ENCODE assay signal across 10 cellular contexts in the genomic region with DNA sequence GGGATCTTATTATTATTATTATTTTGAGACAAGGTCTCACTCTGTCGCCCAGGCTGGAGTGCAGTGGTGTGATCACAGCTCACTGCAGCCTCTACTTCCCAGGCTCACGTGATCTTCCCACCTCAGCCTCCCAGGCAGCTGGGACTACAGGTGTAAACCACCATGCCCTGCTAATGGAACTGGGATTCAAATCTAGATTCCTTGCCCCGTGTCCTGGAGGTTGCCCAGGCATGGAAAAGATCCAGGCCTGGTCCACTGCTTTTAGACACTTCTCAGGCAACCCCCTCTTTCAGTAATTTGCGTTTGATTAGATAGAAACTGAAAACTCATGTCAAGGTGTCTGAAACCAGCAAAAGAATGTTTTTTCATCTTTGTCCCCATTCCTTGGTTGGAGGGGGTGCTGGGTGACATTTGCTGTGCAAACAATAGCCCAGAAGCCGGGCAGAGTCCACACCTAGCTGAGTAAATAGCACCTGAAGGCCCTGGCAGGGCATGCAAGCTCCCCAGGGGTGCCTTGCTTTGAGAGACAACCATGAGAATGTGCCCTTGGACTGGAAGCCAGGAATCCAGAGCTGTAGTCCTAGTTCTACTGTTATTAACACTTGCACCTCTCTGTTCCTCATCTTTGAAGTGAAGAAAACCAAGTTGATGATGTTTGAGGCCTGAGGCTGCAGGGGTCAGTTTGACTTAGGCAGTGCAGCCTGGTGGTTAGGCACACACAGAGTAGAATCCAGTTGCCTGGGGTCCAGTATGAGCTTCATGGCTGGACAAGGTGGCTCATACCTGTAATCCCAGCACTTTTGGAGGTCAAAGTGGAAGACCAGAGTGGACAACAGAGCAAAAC. TPM values are rescaled to one million over a fixed set of nuclear protein-coding genes. Genes with fewer than 3 reads are reported as not detected.
DNase-seq lines count a peak whose midpoint lies in the region; ATAC-seq, FAIRE-seq and TF ChIP-seq lines count a peak whose summit lies in the region.
"Had no signal": no experiment of that assay in that cellular context is flagged by ENCODE, and none has a peak within 500 bp of the region (broad histone marks: within the 10 kb centered on the region; RNA-seq: fewer than 3 reads in every experiment).

No MANE protein-coding gene starts in this region.

- H3F3A ChIP-seq in GM23248 (ENCODE audit: insufficient read depth), result no peaks in the 10 kb centered on the region

- DNase-seq in GM12891 (ENCODE audit: insufficient read length, low spot score), result no peak
- DNase-seq in WTC11 (ENCODE audit: low spot score), result no peak
- DNase-seq in iPS-NIHi11 (ENCODE audit: low spot score), result no peak
- no peak for DNase-seq in hypothalamus (lab: John Stamatoyannopoulos, UW)
- no peak for DNase-seq in GM23248
- no peak for DNase-seq in activated T-cell treated with anti-CD3 and anti-CD28 coated beads for 4 hours
- DNase-seq: occipital lobe had no signal

- H3K79me2 ChIP-seq in parathyroid adenoma (no peaks in the 10 kb centered on the region), GM23248 (ENCODE audit: insufficient read depth) (no peaks in the 10 kb centered on the region)

- ATAC-seq in GM21390 (IDR thresholded peaks at IDR 0.05; ENCODE audit: unreplicated experiment) (peak; percentile 57), WTC11 (no peak)

- TF ChIP-seq CTCF in WTC11 (IDR thresholded peaks at IDR 0.05), result no peak
- no peak for TF ChIP-seq CTCF in parathyroid adenoma (IDR thresholded peaks at IDR 0.05)

- H3K9me3 ChIP-seq in parathyroid adenoma (ENCODE audit: control insufficient read depth, low read length), result no peaks in the 10 kb centered on the region
- H3K9me3 ChIP-seq in GM23248 (ENCODE audit: low read depth), result no peaks in the 10 kb centered on the region

- 71 to 76% methylated on average over 5 of the region's 5 CpGs for WGBS in GM23248 (ENCODE audit: low coverage in 1 of 2, low lambda C conversion rate in 2 of 2, missing lambda C conversion rate in 2 of 2), 2 experiments

- H3K27me3 ChIP-seq in parathyroid adenoma (ENCODE audit: control insufficient read depth, insufficient read depth, low read length), result no peaks in the 10 kb centered on the region
- no peaks in the 10 kb centered on the region for H3K27me3 ChIP-seq in GM23248 (replicated peaks; ENCODE audit: insufficient read depth)

- H3K27me3 Mint-ChIP-seq in WTC11 (ENCODE audit: low read depth), result no peaks in the 10 kb centered on the region

- peak overlapping the region; percentile 59 for H3K4me2 ChIP-seq in parathyroid adenoma (ENCODE audit: low read length)
- H3K4me2 ChIP-seq in GM23248 (ENCODE audit: unreplicated experiment), result no peak overlapping the region

- 0 out of 2 replicates have a peak, but pooled peaks cover 2% of the 10 kb centered on the region for H3K36me3 Mint-ChIP-seq in WTC11

- in situ Hi-C loops in GM23248 (cut with MboI), result loop anchor here (10.0 kb wide), 2 partner anchors 215 to 795 kb away; no protein-coding TSS in a partner anchor

- no peak for TF ChIP-seq POLR2A in GM12891 (IDR thresholded peaks at IDR 0.05; ENCODE audit: low read depth, low read length)

- H4K20me1 ChIP-seq in GM23248 (ENCODE audit: insufficient read depth), result no peaks in the 10 kb centered on the region

- H3K9ac ChIP-seq in parathyroid adenoma (no peak overlapping the region), GM23248 (no peak overlapping the region)

- POLR2A ChIA-PET in WTC11 (lab: Charles Lee), result interaction anchor here (0.5 to 2.0 kb wide), 2 partner anchors 19 to 229 kb away, joined by 7 to 9 read pairs; partner anchors contain the start of gene XBP1

- FAIRE-seq in GM12891 (lab: Jason Lieb, UNC), result peak; percentile 9
- FAIRE-seq: TTC549 had no signal

- no peaks in the 10 kb centered on the region for H3K9me2 ChIP-seq in GM23248 (ENCODE audit: insufficient read depth)

- H3K4me1 ChIP-seq in parathyroid adenoma, result peaks cover 42% of the 10 kb centered on the region
- H3K4me1 ChIP-seq in GM23248 (ENCODE audit: insufficient read depth), result no peaks in the 10 kb centered on the region

- no peaks in the 10 kb centered on the region for H3K9me3 Mint-ChIP-seq in WTC11

- CTCF ChIA-PET in WTC11 (lab: Charles Lee), result interaction anchor here (1.1 to 1.3 kb wide), 3 partner anchors 10 to 335 kb away, joined by 5 to 7 read pairs (median 7); no protein-coding TSS in a partner anchor

- peaks cover 25% of the 10 kb centered on the region for H3K4me1 Mint-ChIP-seq in WTC11

- H3K36me3 ChIP-seq in parathyroid adenoma (ENCODE audit: control insufficient read depth, insufficient read depth, low read length) (no peaks in the 10 kb centered on the region), GM23248 (ENCODE audit: low read depth) (no peaks in the 10 kb centered on the region)

- H2AFZ ChIP-seq in parathyroid adenoma, result no peak overlapping the region
- H2AFZ ChIP-seq in GM23248, result no peak overlapping the region

- H3K27ac Mint-ChIP-seq in WTC11, result peak overlapping the region; percentile 68

- peak overlapping the region; percentile 98 for H3K27ac ChIP-seq in parathyroid adenoma
- H3K27ac ChIP-seq in GM23248, result no peak overlapping the region

- H3K4me3 ChIP-seq in parathyroid adenoma (ENCODE audit: low read depth, low read length) (no peak overlapping the region), GM23248 (no peak overlapping the region)

- no peak overlapping the region for H3K4me3 Mint-ChIP-seq in WTC11

TF ChIP-seq in GM12891, 5 proteins besides CTCF, POLR2A, EP300 and RAD21:
- TF ChIP-seq TAF1 (IDR thresholded peaks at IDR 0.05; ENCODE audit: low read depth, low read length) (no peak), SPI1 (IDR thresholded peaks at IDR 0.05; ENCODE audit: low read depth, low read length) (peak; percentile 56; the same call in 1 of the 2 replicates)

TF ChIP-seq in WTC11, 78 proteins besides CTCF, POLR2A, EP300 and RAD21 (continues in another document):
- TF ChIP-seq, protein P1, sequence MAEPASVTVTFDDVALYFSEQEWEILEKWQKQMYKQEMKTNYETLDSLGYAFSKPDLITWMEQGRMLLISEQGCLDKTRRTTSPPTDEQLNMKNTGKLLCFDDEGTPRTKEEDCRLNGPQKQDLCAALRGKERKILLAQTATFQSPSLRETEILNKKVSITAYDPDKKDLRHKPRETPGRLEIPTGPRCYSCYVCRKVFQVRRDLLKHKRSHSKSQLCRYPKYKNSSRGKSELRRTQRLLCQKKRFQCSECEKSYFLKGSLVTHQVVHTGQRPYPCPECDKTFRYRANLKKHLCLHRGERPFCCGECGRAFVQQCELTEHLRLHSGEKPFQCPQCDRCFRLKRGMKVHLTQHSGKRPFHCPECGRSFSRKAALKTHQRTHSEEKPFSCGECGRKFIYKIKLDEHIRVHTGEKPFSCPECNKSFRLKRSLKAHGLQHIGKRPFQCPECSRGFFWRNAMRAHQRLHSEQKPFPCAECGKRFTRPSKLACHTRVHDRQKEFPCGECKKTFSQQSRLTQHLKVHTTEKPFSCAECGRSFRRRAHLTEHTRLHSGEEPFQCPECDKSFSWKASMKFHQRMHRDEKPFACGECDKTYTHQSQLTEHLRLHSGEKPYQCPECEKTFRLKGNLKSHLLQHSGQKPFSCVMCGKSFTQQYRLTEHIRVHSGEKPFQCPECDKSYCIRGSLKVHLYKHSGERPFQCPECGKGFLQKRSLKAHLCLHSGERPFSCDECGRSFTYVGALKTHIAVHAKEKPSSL (CRISPR knock-in tag; conservative IDR thresholded peaks at IDR 0.05), result no peak
- no peak for TF ChIP-seq ZNF281 (CRISPR knock-in tag; IDR thresholded peaks at IDR 0.05)
- no peak for TF ChIP-seq ZNF317 (CRISPR knock-in tag; IDR thresholded peaks at IDR 0.05; ENCODE audit: borderline replicate concordance, low read depth)
- TF ChIP-seq PRRX2 (CRISPR knock-in tag; IDR thresholded peaks at IDR 0.05), result no peak
- TF ChIP-seq ZNF138 (CRISPR knock-in tag; conservative IDR thresholded peaks at IDR 0.05), result no peak

RNA-seq across cellular contexts. Expression of gene XBP1, which starts 19.1 kb away (rescaled TPM):
- polyA plus RNA-seq in GM12891 (2012; ENCODE audit: low read depth, missing spikeins), result 56.5 TPM
- total RNA-seq in WTC11 (2021), result 104 to 127 TPM (median 107 TPM) in 3 replicates
- total RNA-seq in GM23248 (2014; rRNA removed; shearing (Covaris generic)), result 324 and 350 TPM in 2 replicates
- polyA plus RNA-seq in GM23248 (2016; fragmentation: Nextera tagmentation; extraction: Ambion mirVana), result 256 and 258 TPM in 2 replicates

RNA-seq across cellular contexts. Expression of gene CCDC117, which starts 47.0 kb away (rescaled TPM):
- polyA plus RNA-seq in GM12891 (2012; ENCODE audit: low read depth, missing spikeins), result 6.8 TPM
- total RNA-seq in WTC11 (2021), result 39.0 to 47.4 TPM (median 46.9 TPM) in 3 replicates
- 24.2 and 25.2 TPM in 2 replicates for total RNA-seq in GM23248 (2014; rRNA removed; shearing (Covaris generic))
- polyA plus RNA-seq in GM23248 (2016; fragmentation: Nextera tagmentation; extraction: Ambion mirVana), result 14.6 and 16.2 TPM in 2 replicates
